ENCODE assay signal across 1 cellular context in genomic region chr2:88615822-88616221, GRCh38.
TF ChIP-seq lines count a peak whose summit lies in the region.

No MANE protein-coding gene starts in this region.

TF ChIP-seq in GM12878, 131 proteins besides CTCF, POLR2A, EP300 and RAD21 (continued from another document and continues in another):
- TF ChIP-seq, protein P1, sequence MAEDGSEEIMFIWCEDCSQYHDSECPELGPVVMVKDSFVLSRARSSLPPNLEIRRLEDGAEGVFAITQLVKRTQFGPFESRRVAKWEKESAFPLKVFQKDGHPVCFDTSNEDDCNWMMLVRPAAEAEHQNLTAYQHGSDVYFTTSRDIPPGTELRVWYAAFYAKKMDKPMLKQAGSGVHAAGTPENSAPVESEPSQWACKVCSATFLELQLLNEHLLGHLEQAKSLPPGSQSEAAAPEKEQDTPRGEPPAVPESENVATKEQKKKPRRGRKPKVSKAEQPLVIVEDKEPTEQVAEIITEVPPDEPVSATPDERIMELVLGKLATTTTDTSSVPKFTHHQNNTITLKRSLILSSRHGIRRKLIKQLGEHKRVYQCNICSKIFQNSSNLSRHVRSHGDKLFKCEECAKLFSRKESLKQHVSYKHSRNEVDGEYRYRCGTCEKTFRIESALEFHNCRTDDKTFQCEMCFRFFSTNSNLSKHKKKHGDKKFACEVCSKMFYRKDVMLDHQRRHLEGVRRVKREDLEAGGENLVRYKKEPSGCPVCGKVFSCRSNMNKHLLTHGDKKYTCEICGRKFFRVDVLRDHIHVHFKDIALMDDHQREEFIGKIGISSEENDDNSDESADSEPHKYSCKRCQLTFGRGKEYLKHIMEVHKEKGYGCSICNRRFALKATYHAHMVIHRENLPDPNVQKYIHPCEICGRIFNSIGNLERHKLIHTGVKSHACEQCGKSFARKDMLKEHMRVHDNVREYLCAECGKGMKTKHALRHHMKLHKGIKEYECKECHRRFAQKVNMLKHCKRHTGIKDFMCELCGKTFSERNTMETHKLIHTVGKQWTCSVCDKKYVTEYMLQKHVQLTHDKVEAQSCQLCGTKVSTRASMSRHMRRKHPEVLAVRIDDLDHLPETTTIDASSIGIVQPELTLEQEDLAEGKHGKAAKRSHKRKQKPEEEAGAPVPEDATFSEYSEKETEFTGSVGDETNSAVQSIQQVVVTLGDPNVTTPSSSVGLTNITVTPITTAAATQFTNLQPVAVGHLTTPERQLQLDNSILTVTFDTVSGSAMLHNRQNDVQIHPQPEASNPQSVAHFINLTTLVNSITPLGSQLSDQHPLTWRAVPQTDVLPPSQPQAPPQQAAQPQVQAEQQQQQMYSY (CRISPR knock-in tag; IDR thresholded peaks at IDR 0.05), result no peak
- no peak for TF ChIP-seq ZNF274 (IDR thresholded peaks at IDR 0.05; ENCODE audit: insufficient read depth, insufficient read length)
- TF ChIP-seq TAF1 (IDR thresholded peaks at IDR 0.05; ENCODE audit: borderline replicate concordance, low read depth, low read length), result no peak
- no peak for TF ChIP-seq POLR2AphosphoS2 (IDR thresholded peaks at IDR 0.05; ENCODE audit: low read depth, low read length)
- no peak for TF ChIP-seq CBFB (IDR thresholded peaks at IDR 0.05; ENCODE audit: low read depth)
- no peak for TF ChIP-seq ZNF622 (IDR thresholded peaks at IDR 0.05)
- no peak for TF ChIP-seq EZH2 (IDR thresholded peaks at IDR 0.05; ENCODE audit: borderline replicate concordance, control insufficient read depth, low read depth, low read length)
- TF ChIP-seq, protein P2, sequence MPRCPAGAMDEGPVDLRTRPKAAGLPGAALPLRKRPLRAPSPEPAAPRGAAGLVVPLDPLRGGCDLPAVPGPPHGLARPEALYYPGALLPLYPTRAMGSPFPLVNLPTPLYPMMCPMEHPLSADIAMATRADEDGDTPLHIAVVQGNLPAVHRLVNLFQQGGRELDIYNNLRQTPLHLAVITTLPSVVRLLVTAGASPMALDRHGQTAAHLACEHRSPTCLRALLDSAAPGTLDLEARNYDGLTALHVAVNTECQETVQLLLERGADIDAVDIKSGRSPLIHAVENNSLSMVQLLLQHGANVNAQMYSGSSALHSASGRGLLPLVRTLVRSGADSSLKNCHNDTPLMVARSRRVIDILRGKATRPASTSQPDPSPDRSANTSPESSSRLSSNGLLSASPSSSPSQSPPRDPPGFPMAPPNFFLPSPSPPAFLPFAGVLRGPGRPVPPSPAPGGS (IDR thresholded peaks at IDR 0.05; ENCODE audit: borderline replicate concordance, insufficient read depth, low read depth, low read length, poor library complexity, severe bottlenecking), result no peak
- no peak for TF ChIP-seq RCOR1 (conservative IDR thresholded peaks at IDR 0.05; ENCODE audit: low read depth, low read length)
- TF ChIP-seq ZNF217 (IDR thresholded peaks at IDR 0.05), result no peak
- no peak for TF ChIP-seq ASH2L (IDR thresholded peaks at IDR 0.05; ENCODE audit: borderline replicate concordance, low read depth)
- no peak for TF ChIP-seq ZZZ3 (IDR thresholded peaks at IDR 0.05; ENCODE audit: control insufficient read depth, insufficient read length, low read depth)
- 0 out of 2 replicates have a peak, but pooled peaks have one; percentile 5 for TF ChIP-seq IRF4 (IDR thresholded peaks at IDR 0.05; ENCODE audit: low read depth, low read length)
- TF ChIP-seq ZBED1 (IDR thresholded peaks at IDR 0.05; ENCODE audit: borderline replicate concordance), result no peak; the same call in 1 of the 2 replicates
- TF ChIP-seq POU2F2 (IDR thresholded peaks at IDR 0.05; ENCODE audit: borderline replicate concordance, low read depth, low read length), result no peak
- TF ChIP-seq SPI1 (IDR thresholded peaks at IDR 0.05; ENCODE audit: borderline replicate concordance, insufficient read depth, low read depth, low read length), result no peak
- peak; percentile 88 for TF ChIP-seq MEF2A (IDR thresholded peaks at IDR 0.05; ENCODE audit: insufficient read depth, low read depth, low read length)
- TF ChIP-seq SREBF2 (IDR thresholded peaks at IDR 0.05; ENCODE audit: low read length), result no peak
- TF ChIP-seq TARDBP (IDR thresholded peaks at IDR 0.05; ENCODE audit: borderline replicate concordance), result no peak
- TF ChIP-seq EED (IDR thresholded peaks at IDR 0.05; ENCODE audit: low read depth), result no peak; the same call in 1 of the 2 replicates
- no peak for TF ChIP-seq HDAC6 (IDR thresholded peaks at IDR 0.05; ENCODE audit: unreplicated experiment)
- TF ChIP-seq, protein P3, sequence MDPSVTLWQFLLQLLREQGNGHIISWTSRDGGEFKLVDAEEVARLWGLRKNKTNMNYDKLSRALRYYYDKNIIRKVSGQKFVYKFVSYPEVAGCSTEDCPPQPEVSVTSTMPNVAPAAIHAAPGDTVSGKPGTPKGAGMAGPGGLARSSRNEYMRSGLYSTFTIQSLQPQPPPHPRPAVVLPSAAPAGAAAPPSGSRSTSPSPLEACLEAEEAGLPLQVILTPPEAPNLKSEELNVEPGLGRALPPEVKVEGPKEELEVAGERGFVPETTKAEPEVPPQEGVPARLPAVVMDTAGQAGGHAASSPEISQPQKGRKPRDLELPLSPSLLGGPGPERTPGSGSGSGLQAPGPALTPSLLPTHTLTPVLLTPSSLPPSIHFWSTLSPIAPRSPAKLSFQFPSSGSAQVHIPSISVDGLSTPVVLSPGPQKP (IDR thresholded peaks at IDR 0.05; ENCODE audit: low read depth, low read length), result no peak
- TF ChIP-seq DPF2 (IDR thresholded peaks at IDR 0.05), result no peak
- TF ChIP-seq HDAC2 (IDR thresholded peaks at IDR 0.05), result no peak
- no peak for TF ChIP-seq SP1 (IDR thresholded peaks at IDR 0.05; ENCODE audit: low read depth, low read length)
- TF ChIP-seq, protein P4, sequence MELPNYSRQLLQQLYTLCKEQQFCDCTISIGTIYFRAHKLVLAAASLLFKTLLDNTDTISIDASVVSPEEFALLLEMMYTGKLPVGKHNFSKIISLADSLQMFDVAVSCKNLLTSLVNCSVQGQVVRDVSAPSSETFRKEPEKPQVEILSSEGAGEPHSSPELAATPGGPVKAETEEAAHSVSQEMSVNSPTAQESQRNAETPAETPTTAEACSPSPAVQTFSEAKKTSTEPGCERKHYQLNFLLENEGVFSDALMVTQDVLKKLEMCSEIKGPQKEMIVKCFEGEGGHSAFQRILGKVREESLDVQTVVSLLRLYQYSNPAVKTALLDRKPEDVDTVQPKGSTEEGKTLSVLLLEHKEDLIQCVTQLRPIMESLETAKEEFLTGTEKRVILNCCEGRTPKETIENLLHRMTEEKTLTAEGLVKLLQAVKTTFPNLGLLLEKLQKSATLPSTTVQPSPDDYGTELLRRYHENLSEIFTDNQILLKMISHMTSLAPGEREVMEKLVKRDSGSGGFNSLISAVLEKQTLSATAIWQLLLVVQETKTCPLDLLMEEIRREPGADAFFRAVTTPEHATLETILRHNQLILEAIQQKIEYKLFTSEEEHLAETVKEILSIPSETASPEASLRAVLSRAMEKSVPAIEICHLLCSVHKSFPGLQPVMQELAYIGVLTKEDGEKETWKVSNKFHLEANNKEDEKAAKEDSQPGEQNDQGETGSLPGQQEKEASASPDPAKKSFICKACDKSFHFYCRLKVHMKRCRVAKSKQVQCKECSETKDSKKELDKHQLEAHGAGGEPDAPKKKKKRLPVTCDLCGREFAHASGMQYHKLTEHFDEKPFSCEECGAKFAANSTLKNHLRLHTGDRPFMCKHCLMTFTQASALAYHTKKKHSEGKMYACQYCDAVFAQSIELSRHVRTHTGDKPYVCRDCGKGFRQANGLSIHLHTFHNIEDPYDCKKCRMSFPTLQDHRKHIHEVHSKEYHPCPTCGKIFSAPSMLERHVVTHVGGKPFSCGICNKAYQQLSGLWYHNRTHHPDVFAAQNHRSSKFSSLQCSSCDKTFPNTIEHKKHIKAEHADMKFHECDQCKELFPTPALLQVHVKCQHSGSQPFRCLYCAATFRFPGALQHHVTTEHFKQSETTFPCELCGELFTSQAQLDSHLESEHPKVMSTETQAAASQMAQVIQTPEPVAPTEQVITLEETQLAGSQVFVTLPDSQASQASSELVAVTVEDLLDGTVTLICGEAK (IDR thresholded peaks at IDR 0.05; ENCODE audit: borderline replicate concordance), result no peak
- no peak for TF ChIP-seq JUND (IDR thresholded peaks at IDR 0.05; ENCODE audit: low read depth, low read length)
- TF ChIP-seq EGR1 (IDR thresholded peaks at IDR 0.05; ENCODE audit: borderline replicate concordance in 1 of 2, low read depth in 2 of 2, low read length in 2 of 2), result no peak
- TF ChIP-seq FOXM1 (IDR thresholded peaks at IDR 0.05; ENCODE audit: low read depth, low read length), result peak; percentile 69; the same call in 1 of the 2 replicates
- TF ChIP-seq CHD1 (IDR thresholded peaks at IDR 0.05; ENCODE audit: low read depth, low read length), result no peak
- TF ChIP-seq, protein P5, sequence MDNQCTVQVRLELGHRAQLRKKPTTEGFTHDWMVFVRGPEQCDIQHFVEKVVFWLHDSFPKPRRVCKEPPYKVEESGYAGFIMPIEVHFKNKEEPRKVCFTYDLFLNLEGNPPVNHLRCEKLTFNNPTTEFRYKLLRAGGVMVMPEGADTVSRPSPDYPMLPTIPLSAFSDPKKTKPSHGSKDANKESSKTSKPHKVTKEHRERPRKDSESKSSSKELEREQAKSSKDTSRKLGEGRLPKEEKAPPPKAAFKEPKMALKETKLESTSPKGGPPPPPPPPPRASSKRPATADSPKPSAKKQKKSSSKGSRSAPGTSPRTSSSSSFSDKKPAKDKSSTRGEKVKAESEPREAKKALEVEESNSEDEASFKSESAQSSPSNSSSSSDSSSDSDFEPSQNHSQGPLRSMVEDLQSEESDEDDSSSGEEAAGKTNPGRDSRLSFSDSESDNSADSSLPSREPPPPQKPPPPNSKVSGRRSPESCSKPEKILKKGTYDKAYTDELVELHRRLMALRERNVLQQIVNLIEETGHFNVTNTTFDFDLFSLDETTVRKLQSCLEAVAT (IDR thresholded peaks at IDR 0.05), result no peak
- TF ChIP-seq ATF3 (IDR thresholded peaks at IDR 0.05; ENCODE audit: borderline replicate concordance, extremely low read depth, low read depth, low read length), result no peak
- TF ChIP-seq BCL11A (IDR thresholded peaks at IDR 0.05; ENCODE audit: low read depth, low read length), result no peak
- TF ChIP-seq SMARCA5 (IDR thresholded peaks at IDR 0.05), result no peak
- no peak for TF ChIP-seq PML (IDR thresholded peaks at IDR 0.05; ENCODE audit: low read length)
- TF ChIP-seq ETV6 (conservative IDR thresholded peaks at IDR 0.05 in 1 of 2, IDR thresholded peaks at IDR 0.05 in 1 of 2; ENCODE audit: borderline replicate concordance in 1 of 2, low read depth in 1 of 2), result peak in 1 of 2 experiments; percentile 67; a peak in 1 of 4 replicates
- TF ChIP-seq CBX5 (IDR thresholded peaks at IDR 0.05; ENCODE audit: low read depth), result no peak
- TF ChIP-seq ZNF592 (IDR thresholded peaks at IDR 0.05), result no peak
- no peak for TF ChIP-seq MXI1 (IDR thresholded peaks at IDR 0.05; ENCODE audit: low read depth, low read length)
- no peak for TF ChIP-seq HCFC1 (IDR thresholded peaks at IDR 0.05; ENCODE audit: low read length)
- TF ChIP-seq ATF7 (IDR thresholded peaks at IDR 0.05; ENCODE audit: low read depth), result peak; percentile 73
- no peak for TF ChIP-seq ESRRA (IDR thresholded peaks at IDR 0.05; ENCODE audit: low read length)
- TF ChIP-seq SIX5 (IDR thresholded peaks at IDR 0.05; ENCODE audit: low read depth, low read length, severe bottlenecking), result no peak
- TF ChIP-seq YBX1 (IDR thresholded peaks at IDR 0.05), result no peak
- no peak for TF ChIP-seq RBBP5 (conservative IDR thresholded peaks at IDR 0.05)
- TF ChIP-seq, protein P6, sequence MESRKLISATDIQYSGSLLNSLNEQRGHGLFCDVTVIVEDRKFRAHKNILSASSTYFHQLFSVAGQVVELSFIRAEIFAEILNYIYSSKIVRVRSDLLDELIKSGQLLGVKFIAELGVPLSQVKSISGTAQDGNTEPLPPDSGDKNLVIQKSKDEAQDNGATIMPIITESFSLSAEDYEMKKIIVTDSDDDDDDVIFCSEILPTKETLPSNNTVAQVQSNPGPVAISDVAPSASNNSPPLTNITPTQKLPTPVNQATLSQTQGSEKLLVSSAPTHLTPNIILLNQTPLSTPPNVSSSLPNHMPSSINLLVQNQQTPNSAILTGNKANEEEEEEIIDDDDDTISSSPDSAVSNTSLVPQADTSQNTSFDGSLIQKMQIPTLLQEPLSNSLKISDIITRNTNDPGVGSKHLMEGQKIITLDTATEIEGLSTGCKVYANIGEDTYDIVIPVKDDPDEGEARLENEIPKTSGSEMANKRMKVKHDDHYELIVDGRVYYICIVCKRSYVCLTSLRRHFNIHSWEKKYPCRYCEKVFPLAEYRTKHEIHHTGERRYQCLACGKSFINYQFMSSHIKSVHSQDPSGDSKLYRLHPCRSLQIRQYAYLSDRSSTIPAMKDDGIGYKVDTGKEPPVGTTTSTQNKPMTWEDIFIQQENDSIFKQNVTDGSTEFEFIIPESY (IDR thresholded peaks at IDR 0.05), result no peak
- TF ChIP-seq FOXK2 (IDR thresholded peaks at IDR 0.05), result no peak
- TF ChIP-seq BMI1 (IDR thresholded peaks at IDR 0.05; ENCODE audit: borderline replicate concordance), result no peak
- peak; percentile 39; the same call in 1 of the 2 replicates for TF ChIP-seq CREB1 (IDR thresholded peaks at IDR 0.05; ENCODE audit: low read depth)
- TF ChIP-seq SIN3A (IDR thresholded peaks at IDR 0.05; ENCODE audit: low read depth, low read length), result no peak
- no peak for TF ChIP-seq CBX3 (IDR thresholded peaks at IDR 0.05; ENCODE audit: borderline replicate concordance, low read depth)
- TF ChIP-seq LARP7 (IDR thresholded peaks at IDR 0.05), result no peak
